11 cellular contexts compared by ENCODE assay signal in the genomic region with DNA sequence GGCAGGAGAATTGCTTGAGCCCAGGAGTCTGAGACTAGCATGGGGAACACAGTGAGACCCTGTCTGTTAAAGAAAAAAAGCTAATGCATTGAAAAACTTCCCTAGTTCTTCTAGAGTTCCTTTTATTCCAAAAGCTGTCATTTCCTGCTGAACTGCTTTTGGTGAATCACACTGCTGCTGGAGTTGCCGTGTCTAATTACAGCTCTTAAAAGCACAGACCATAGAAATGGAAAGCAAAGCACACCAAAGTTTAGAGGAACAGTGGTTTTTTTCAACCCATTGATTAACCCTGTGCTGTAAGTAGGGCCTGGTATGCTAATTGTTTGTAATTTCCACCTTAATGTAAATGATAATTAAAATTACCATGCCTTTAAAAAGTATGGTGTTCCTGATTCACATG. TPM values are rescaled to one million over a fixed set of nuclear protein-coding genes. Genes with fewer than 3 reads are reported as not detected.
DNase-seq lines count a peak whose midpoint lies in the region; ATAC-seq and TF ChIP-seq lines count a peak whose summit lies in the region.
"Had no signal": no experiment of that assay in that cellular context is flagged by ENCODE, and none has a peak within 500 bp of the region (broad histone marks: within the 10 kb centered on the region; RNA-seq: fewer than 3 reads in every experiment).

No MANE protein-coding gene starts in this region.

- H3K36me3 ChIP-seq in gastroesophageal sphincter (peaks cover 0 to 42% of the 10 kb centered on the region in 2 donors), gastrocnemius medialis (peaks cover 0 to 10% of the 10 kb centered on the region in 2 donors), uterus (no peaks in the 10 kb centered on the region)

- peak overlapping the region; percentile 47 to 68 (median 57) for H3K27ac ChIP-seq in gastroesophageal sphincter
- H3K27ac ChIP-seq in gastrocnemius medialis: peak overlapping the region; percentile 46 to 66 (median 54)
- no peak overlapping the region for H3K27ac ChIP-seq in uterus
- H3K27ac ChIP-seq: testis had no signal

- TF ChIP-seq POLR2A in gastroesophageal sphincter (IDR thresholded peaks at IDR 0.05): no peak
- TF ChIP-seq POLR2A in gastrocnemius medialis (IDR thresholded peaks at IDR 0.05): no peak
- no peak for TF ChIP-seq POLR2A in uterus (IDR thresholded peaks at IDR 0.05)

- no peak overlapping the region; the same call in 1 of the 2 replicates for H3K4me3 Mint-ChIP-seq in WTC11

- H3K27me3 ChIP-seq in gastroesophageal sphincter (no peaks in the 10 kb centered on the region), gastrocnemius medialis (no peaks in the 10 kb centered on the region), uterus (no peaks in the 10 kb centered on the region)
- H3K27me3 ChIP-seq: testis had no signal

- intact Hi-C loops in gastrocnemius medialis (cut with DNase I; ENCODE audit: low total_unique reads): no loop called here
- intact Hi-C loops in uterus (cut with DNase I; ENCODE audit: low total_unique reads): no loop called here

- no peak for TF ChIP-seq EP300 in gastroesophageal sphincter (IDR thresholded peaks at IDR 0.05)

- POLR2A ChIA-PET in WTC11 (lab: Charles Lee): no interaction called here
- POLR2A ChIA-PET in HEK293T (lab: Yijun Ruan, JAX): no interaction called here

- no peaks in the 10 kb centered on the region for H3K9me3 ChIP-seq in gastroesophageal sphincter
- no peaks in the 10 kb centered on the region for H3K9me3 ChIP-seq in gastrocnemius medialis
- no peaks in the 10 kb centered on the region for H3K9me3 ChIP-seq in uterus
- H3K9me3 ChIP-seq: testis had no signal

- H3K27me3 Mint-ChIP-seq in WTC11 (ENCODE audit: low read depth): no peaks in the 10 kb centered on the region

- TF ChIP-seq CTCF in WTC11 (IDR thresholded peaks at IDR 0.05): no peak
- TF ChIP-seq CTCF in gastroesophageal sphincter (IDR thresholded peaks at IDR 0.05): no peak
- TF ChIP-seq CTCF in gastrocnemius medialis (IDR thresholded peaks at IDR 0.05 in 4 of 5, conservative IDR thresholded peaks at IDR 0.05 in 1 of 5): no peak
- no peak for TF ChIP-seq CTCF in uterus (IDR thresholded peaks at IDR 0.05)

- peaks cover 46% of the 10 kb centered on the region for H3K36me3 Mint-ChIP-seq in WTC11

- H3K4me1 ChIP-seq in gastroesophageal sphincter (peaks cover 13 to 35% (median 17%) of the 10 kb centered on the region in 3 donors), gastrocnemius medialis (peaks cover 15 to 23% of the 10 kb centered on the region in 2 donors), uterus (no peaks in the 10 kb centered on the region)

- 0% methylated on average over 1 of the region's 1 CpG for WGBS in gastroesophageal sphincter (ENCODE audit: low coverage in 1 of 2), 2 donors

- peak overlapping the region; percentile 91 for H3K27ac Mint-ChIP-seq in WTC11

- DNase-seq in NCI-H1417 (lab: John Stamatoyannopoulos, UW): peak in 2 of 3 experiments; percentile 21 to 27
- no peak for DNase-seq in NCI-H1417 treated with DMSO at 0.1 percent for 48 hours (lab: John Stamatoyannopoulos, UW)
- DNase-seq in WTC11 (ENCODE audit: low spot score): no peak
- no peak for DNase-seq in gastrocnemius medialis
- no peak for DNase-seq in SKM-1 (lab: John Stamatoyannopoulos, UW; ENCODE audit: unreplicated experiment)
- DNase-seq in uterus: no peak
- no peak for DNase-seq in HEK293T (ENCODE audit: extremely low spot score)
- DNase-seq: activated CD4-positive, alpha-beta T cell treated with anti-CD3 and anti-CD28 coated beads for 4 hours; H7; testis had no signal

- peaks cover 66% of the 10 kb centered on the region for H3K4me1 Mint-ChIP-seq in WTC11

- CTCF ChIA-PET in WTC11 (lab: Charles Lee) (interaction anchor here (0.6 to 0.9 kb wide), 3 partner anchors 20 to 68 kb away, joined by 3 to 4 read pairs (median 3); no protein-coding TSS in a partner anchor), HEK293T (lab: Yijun Ruan, JAX) (no interaction called here)

- in situ Hi-C loops in gastrocnemius medialis (cut with MboI; ENCODE audit: low sequenced_read_pairs in 4 of 4): no loop called here

- no peak overlapping the region for H3K4me3 ChIP-seq in gastroesophageal sphincter
- H3K4me3 ChIP-seq in gastrocnemius medialis: no peak overlapping the region
- H3K4me3 ChIP-seq in uterus: no peak overlapping the region
- H3K4me3 ChIP-seq: testis had no signal

- peak; percentile 79 for ATAC-seq in WTC11
- ATAC-seq in gastroesophageal sphincter: peak; percentile 51
- peak; percentile 46 to 48 for ATAC-seq in gastrocnemius medialis

- H3K9me3 Mint-ChIP-seq in WTC11: peaks cover 5% of the 10 kb centered on the region; the same call in 1 of the 2 replicates

TF ChIP-seq in WTC11, 78 proteins besides CTCF, POLR2A, EP300 and RAD21:
- TF ChIP-seq, protein P1, sequence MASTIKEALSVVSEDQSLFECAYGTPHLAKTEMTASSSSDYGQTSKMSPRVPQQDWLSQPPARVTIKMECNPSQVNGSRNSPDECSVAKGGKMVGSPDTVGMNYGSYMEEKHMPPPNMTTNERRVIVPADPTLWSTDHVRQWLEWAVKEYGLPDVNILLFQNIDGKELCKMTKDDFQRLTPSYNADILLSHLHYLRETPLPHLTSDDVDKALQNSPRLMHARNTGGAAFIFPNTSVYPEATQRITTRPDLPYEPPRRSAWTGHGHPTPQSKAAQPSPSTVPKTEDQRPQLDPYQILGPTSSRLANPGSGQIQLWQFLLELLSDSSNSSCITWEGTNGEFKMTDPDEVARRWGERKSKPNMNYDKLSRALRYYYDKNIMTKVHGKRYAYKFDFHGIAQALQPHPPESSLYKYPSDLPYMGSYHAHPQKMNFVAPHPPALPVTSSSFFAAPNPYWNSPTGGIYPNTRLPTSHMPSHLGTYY (CRISPR knock-in tag; IDR thresholded peaks at IDR 0.05): no peak
- TF ChIP-seq TEAD1 (CRISPR knock-in tag; IDR thresholded peaks at IDR 0.05): 0 out of 2 replicates have a peak, but pooled peaks have one; percentile 12

TF ChIP-seq in HEK293T, 16 proteins besides CTCF, POLR2A, EP300 and RAD21:
- TF ChIP-seq FOXK2 (IDR thresholded peaks at IDR 0.05) (no peak), SP1 (IDR thresholded peaks at IDR 0.05) (no peak), BHLHE40 (IDR thresholded peaks at IDR 0.05; ENCODE audit: borderline replicate concordance) (no peak), CTBP1 (IDR thresholded peaks at IDR 0.05; ENCODE audit: borderline replicate concordance) (no peak), LEF1 (IDR thresholded peaks at IDR 0.05; ENCODE audit: borderline replicate concordance) (no peak), ARNT (IDR thresholded peaks at IDR 0.05) (no peak), ELF4 (IDR thresholded peaks at IDR 0.05) (no peak), TARDBP (IDR thresholded peaks at IDR 0.05) (no peak), FOXA1 (IDR thresholded peaks at IDR 0.05) (no peak), SUZ12 (IDR thresholded peaks at IDR 0.05) (no peak), FOXM1 (IDR thresholded peaks at IDR 0.05; ENCODE audit: borderline replicate concordance) (no peak), ZNF384 (IDR thresholded peaks at IDR 0.05) (no peak), NFRKB (IDR thresholded peaks at IDR 0.05) (no peak), HDGF (IDR thresholded peaks at IDR 0.05; ENCODE audit: borderline replicate concordance) (no peak), L3MBTL2 (conservative IDR thresholded peaks at IDR 0.05) (no peak)
- TF ChIP-seq, protein P2, sequence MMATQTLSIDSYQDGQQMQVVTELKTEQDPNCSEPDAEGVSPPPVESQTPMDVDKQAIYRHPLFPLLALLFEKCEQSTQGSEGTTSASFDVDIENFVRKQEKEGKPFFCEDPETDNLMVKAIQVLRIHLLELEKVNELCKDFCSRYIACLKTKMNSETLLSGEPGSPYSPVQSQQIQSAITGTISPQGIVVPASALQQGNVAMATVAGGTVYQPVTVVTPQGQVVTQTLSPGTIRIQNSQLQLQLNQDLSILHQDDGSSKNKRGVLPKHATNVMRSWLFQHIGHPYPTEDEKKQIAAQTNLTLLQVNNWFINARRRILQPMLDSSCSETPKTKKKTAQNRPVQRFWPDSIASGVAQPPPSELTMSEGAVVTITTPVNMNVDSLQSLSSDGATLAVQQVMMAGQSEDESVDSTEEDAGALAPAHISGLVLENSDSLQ (IDR thresholded peaks at IDR 0.05): no peak
TF ChIP-seq in HEK293T: peak in this region for 0.

RNA-seq across cellular contexts. Expression of a gene that starts 52.4 kb away (rescaled TPM):
- total RNA-seq in WTC11 (2021) (99.8 to 125 TPM (median 103 TPM) in 3 replicates), gastroesophageal sphincter (100 to 1,000 TPM in 2 of 4 donors, 10 to 100 TPM in 2; 65.1 to 192 (median 97.8) TPM), gastrocnemius medialis (100 to 1,000 TPM in 1 of 4 donors, 10 to 100 TPM in 3; 11.3 to 104 (median 47.9) TPM), uterus (100 to 1,000 TPM in 1 of 4 donors, 10 to 100 TPM in 3; 49.4 to 317 (median 88.1) TPM)

Comparison
In these comparisons a context has a peak if more than half of its experiments do, and no peak if none do; other contexts are left out.
1. DNase-seq: peak in NCI-H1417 (2 of 3); none in NCI-H1417 treated with DMSO at 0.1 percent for 48 hours (single experiment), WTC11 (single experiment), gastrocnemius medialis (0 of 2), SKM-1 (single experiment), uterus (0 of 2) and HEK293T (single experiment).
2. H3K27ac ChIP-seq: peak in gastroesophageal sphincter (4 of 4) and gastrocnemius medialis (4 of 4); none in uterus (0 of 2).
3. Peak in every context shown above with its lines, with median percentiles within 50 percentile points of each other: ATAC-seq.